ENCODE assay signal across 14 cellular contexts in genomic region chr20:63121749-63122405, GRCh38.
"Had no signal": no experiment of that assay in that cellular context is flagged by ENCODE, and none has a peak within 500 bp of the region (broad histone marks: within the 10 kb centered on the region; RNA-seq: fewer than 3 reads in every experiment).

No MANE protein-coding gene starts in this region.

- H3K4me1 ChIP-seq: prostate gland, SJCRH30, testis had no signal

- H3K36me3 ChIP-seq: prostate gland, SJCRH30 had no signal

- ATAC-seq: effector memory CD8-positive, alpha-beta T cell; left colon had no signal

- DNase-seq: activated CD4-positive, alpha-beta memory T cell treated with anti-CD3 and anti-CD28 coated beads for 36 hours; activated CD4-positive, CD25-positive, alpha-beta regulatory T cell treated with anti-CD3 and anti-CD28 coated beads, Interleukin-2, amount 50 U/mL, for 72 hours; activated CD8-positive, alpha-beta memory T cell treated with anti-CD3 and anti-CD28 coated beads, Interleukin-2, amount 50 U/mL, for 48 hours; central memory CD4-positive, alpha-beta T cell; effector memory CD8-positive, alpha-beta T cell; erythroblast; hypothalamus; immature natural killer cell; SJCRH30; stimulated activated CD4-positive, alpha-beta T cell treated with anti-CD3 and anti-CD28 coated beads, Interleukin-4, amount 100 ng/mL, for 1 hour; stimulated activated CD8-positive, alpha-beta memory T cell treated with anti-CD3 and anti-CD28 coated beads, Interleukin-4, amount 100 ng/mL, for 48 hours; testis had no signal

- H3K9me3 ChIP-seq: prostate gland, SJCRH30, testis had no signal

- H3K27ac ChIP-seq: prostate gland, SJCRH30, testis had no signal

- H3K27me3 ChIP-seq: testis had no signal

- H3K4me3 ChIP-seq: prostate gland, SJCRH30, testis had no signal
